Comparison of ENCODE assay signal across 24 cellular contexts in genomic region chr14:75402867-75403413, GRCh38. TPM values are rescaled to one million over a fixed set of nuclear protein-coding genes. Genes with fewer than 3 reads are reported as not detected.
A peak's percentile ranks its signal among the peaks of the same experiment; 100 is the strongest.
DNase-seq lines count a peak whose midpoint lies in the region; ATAC-seq, FAIRE-seq and TF ChIP-seq lines count a peak whose summit lies in the region.
"Had no signal": no experiment of that assay in that cellular context is flagged by ENCODE, and none has a peak within 500 bp of the region (broad histone marks: within the 10 kb centered on the region; RNA-seq: fewer than 3 reads in every experiment).

No MANE protein-coding gene starts in this region.

- no peak overlapping the region for H3K56ac ChIP-seq in H1 (replicated peaks; ENCODE audit: insufficient read length, low read depth, low read length)

- H3K27ac Mint-ChIP-seq in GM23338: no peak overlapping the region

- peaks cover 3% of the 10 kb centered on the region; the same call in 2 of the 3 replicates for H3K9me3 Mint-ChIP-seq in GM23338

- H3K27me3 Mint-ChIP-seq in GM23338 (ENCODE audit: insufficient read depth, low read depth, poor library complexity): peaks cover 1% of the 10 kb centered on the region
- H3K27me3 Mint-ChIP-seq: IgD-negative memory B cell had no signal

- H4K91ac ChIP-seq in H1 (replicated peaks; ENCODE audit: insufficient read length, low read length): no peak overlapping the region

- H2BK120ac ChIP-seq in H1 (replicated peaks; ENCODE audit: low read depth, low read length): no peak overlapping the region

- 0 out of 2 replicates have a peak overlapping the region, but pooled peaks have one; percentile 48 for H2BK15ac ChIP-seq in H1 (ENCODE audit: low read length)

- WGBS in H1 (ENCODE audit: extremely low coverage in 1 of 2, insufficient coverage in 1 of 2, insufficient read length in 1 of 2, insufficient replicate concordance in 2 of 2, low coverage in 1 of 2, low lambda C conversion rate in 2 of 2, missing lambda C conversion rate in 1 of 2), 2 experiments: 92% methylated on average over 3 of the region's 5 CpGs; no CpG with 5 or more reads in 1 of the 2 experiments

- TF ChIP-seq EP300 in H1 (IDR thresholded peaks at IDR 0.05; ENCODE audit: borderline replicate concordance in 1 of 2, low read depth in 2 of 2, low read length in 2 of 2): no peak

- no peaks in the 10 kb centered on the region for H3K79me1 ChIP-seq in H1 (ENCODE audit: low read depth, low read length)

- ATAC-seq in GM23338: no peak
- ATAC-seq in GM21576 (IDR thresholded peaks at IDR 0.05; ENCODE audit: unreplicated experiment): no peak
- ATAC-seq: PC-3 had no signal

- H3K27ac ChIP-seq in GM23338 (ENCODE audit: low read depth): no peak overlapping the region
- H3K27ac ChIP-seq in H1 (ENCODE audit: low read depth, low read length): no peak overlapping the region
- H3K27ac ChIP-seq in Karpas-422 (ENCODE audit: low read length): no peak overlapping the region

- H2BK12ac ChIP-seq in H1 (ENCODE audit: low read depth, low read length): no peak overlapping the region

- H2BK5ac ChIP-seq in H1 (ENCODE audit: low read depth, low read length): no peak overlapping the region

- H3K14ac ChIP-seq in H1 (ENCODE audit: insufficient read length): no peak overlapping the region

- no peak overlapping the region for H3K4ac ChIP-seq in H1 (replicated peaks; ENCODE audit: insufficient read length, low read depth, low read length)

- CTCF ChIA-PET in H1 (lab: Charles Lee; ENCODE audit: partially characterized antibody): interaction anchor here (0.8 kb wide), 1 partner anchor 11 kb away, joined by 3 read pairs; no protein-coding TSS in a partner anchor

- no peaks in the 10 kb centered on the region for H3K79me2 ChIP-seq in GM23338 (replicated peaks; ENCODE audit: insufficient read depth)
- no peaks in the 10 kb centered on the region for H3K79me2 ChIP-seq in H1 (ENCODE audit: control insufficient read depth in 1 of 2, insufficient read depth in 2 of 2, low read length in 2 of 2)
- H3K79me2 ChIP-seq in Karpas-422 (ENCODE audit: low read length): no peaks in the 10 kb centered on the region

- peaks cover 10% of the 10 kb centered on the region; the same call in 1 of the 2 replicates for H3K4me1 ChIP-seq in GM23338 (ENCODE audit: insufficient read depth)
- peaks cover 0 to 5% (median 0%) of the 10 kb centered on the region in 4 experiments; a peak in 3 of 7 replicates for H3K4me1 ChIP-seq in H1 (replicated peaks in 1 of 4; ENCODE audit: control insufficient read depth in 3 of 4, insufficient read depth in 4 of 4, low read length in 3 of 4)
- no peaks in the 10 kb centered on the region for H3K4me1 ChIP-seq in Karpas-422 (ENCODE audit: low read length)
- H3K4me1 ChIP-seq: HAP-1 had no signal

- FAIRE-seq in H1 (lab: Jason Lieb, UNC) (no peak), frontal cortex (lab: Jason Lieb, UNC) (no peak)
- FAIRE-seq: GM12892, GM18507 had no signal

- H3K9ac ChIP-seq in H1 (replicated peaks in 1 of 4; ENCODE audit: extremely low read depth in 1 of 4, low read depth in 3 of 4, low read length in 3 of 4) (no peak overlapping the region), Karpas-422 (ENCODE audit: low read length) (no peak overlapping the region)
- H3K9ac ChIP-seq: SK-N-SH had no signal

- no peak for TF ChIP-seq RAD21 in H1 (IDR thresholded peaks at IDR 0.05 in 1 of 2, conservative IDR thresholded peaks at IDR 0.05 in 1 of 2; ENCODE audit: low read depth in 2 of 2, low read length in 2 of 2)

- H3K36me3 ChIP-seq in GM23338 (ENCODE audit: insufficient read depth): no peaks in the 10 kb centered on the region
- H3K36me3 ChIP-seq in H1 (ENCODE audit: control insufficient read depth in 2 of 4, insufficient read depth in 4 of 4, low read length in 3 of 4): no peaks in the 10 kb centered on the region
- H3K36me3 ChIP-seq in Karpas-422 (ENCODE audit: insufficient read depth, low read length): no peaks in the 10 kb centered on the region
- H3K36me3 ChIP-seq: HAP-1 had no signal

- no peaks in the 10 kb centered on the region for H4K20me1 ChIP-seq in GM23338 (replicated peaks; ENCODE audit: insufficient read depth)
- no peaks in the 10 kb centered on the region for H4K20me1 ChIP-seq in H1 (replicated peaks in 1 of 2; ENCODE audit: control insufficient read depth in 1 of 2, insufficient read depth in 2 of 2, low read length in 2 of 2)
- no peaks in the 10 kb centered on the region for H4K20me1 ChIP-seq in Karpas-422 (ENCODE audit: insufficient read depth, low read depth, low read length)

- H3K23me2 ChIP-seq in H1 (ENCODE audit: low read depth, low read length): no peaks in the 10 kb centered on the region

- no peak overlapping the region for H3K18ac ChIP-seq in H1 (ENCODE audit: extremely low read depth, low read length)

- H3K27me3 ChIP-seq in GM23338 (ENCODE audit: insufficient read depth): no peaks in the 10 kb centered on the region
- peaks cover 0 to 2% (median under 1%) of the 10 kb centered on the region in 4 experiments; a peak in 1 of 7 replicates for H3K27me3 ChIP-seq in H1 (replicated peaks in 1 of 4; ENCODE audit: control insufficient read depth in 3 of 4, extremely low read depth in 1 of 4, insufficient read depth in 3 of 4, low read length in 3 of 4)
- no peaks in the 10 kb centered on the region; the same call in 1 of the 2 replicates for H3K27me3 ChIP-seq in Karpas-422 (ENCODE audit: low read length)

- no peaks in the 10 kb centered on the region for H3K36me3 Mint-ChIP-seq in GM23338 (ENCODE audit: low read depth)
- H3K36me3 Mint-ChIP-seq: IgD-negative memory B cell had no signal

- no peak overlapping the region for H3K23ac ChIP-seq in H1 (ENCODE audit: insufficient read length)

- POLR2A ChIA-PET in H1 (lab: Charles Lee; ENCODE audit: partially characterized antibody): interaction anchor here (0.7 kb wide), 1 partner anchor 27 kb away, joined by 3 read pairs; no protein-coding TSS in a partner anchor

- peaks cover 12% of the 10 kb centered on the region for H3K4me1 Mint-ChIP-seq in GM23338
- H3K4me1 Mint-ChIP-seq: IgD-negative memory B cell had no signal

- H4K5ac ChIP-seq in H1 (ENCODE audit: insufficient read length, low read depth, low read length): no peak overlapping the region

- H2BK20ac ChIP-seq in H1 (ENCODE audit: low read length): no peak overlapping the region

- H4K8ac ChIP-seq in H1 (ENCODE audit: extremely low read depth, insufficient read depth, low read length): no peak overlapping the region

- no peak overlapping the region for H3K4me3 Mint-ChIP-seq in GM23338
- H3K4me3 Mint-ChIP-seq: IgD-negative memory B cell had no signal

- no peaks in the 10 kb centered on the region for H3F3A ChIP-seq in GM23338 (replicated peaks; ENCODE audit: low read depth)

- H3K9me2 ChIP-seq in GM23338 (ENCODE audit: insufficient read depth) (no peaks in the 10 kb centered on the region), Karpas-422 (replicated peaks; ENCODE audit: insufficient read depth, low read length) (no peaks in the 10 kb centered on the region)
- H3K9me2 ChIP-seq: SK-N-SH had no signal

- no peak for TF ChIP-seq CTCF in GM23338 (conservative IDR thresholded peaks at IDR 0.05; ENCODE audit: low read depth in 2 of 2)
- TF ChIP-seq CTCF in NB4 (IDR thresholded peaks at IDR 0.05; ENCODE audit: low read depth, low read length): no peak
- no peak for TF ChIP-seq CTCF in H1 (IDR thresholded peaks at IDR 0.05; ENCODE audit: control extremely low read depth in 1 of 3, insufficient read depth in 1 of 3, low read depth in 1 of 3, low read length in 3 of 3)

- H2AFZ ChIP-seq in GM23338 (no peak overlapping the region), H1 (ENCODE audit: low read length) (no peak overlapping the region), Karpas-422 (ENCODE audit: low read length) (no peak overlapping the region)

- H3K4me3 ChIP-seq in GM23338 (no peak overlapping the region), NB4 (ENCODE audit: low read depth, low read length) (no peak overlapping the region), H1 (ENCODE audit: extremely low read depth in 1 of 4, insufficient read depth in 2 of 4, low read depth in 3 of 4, low read length in 4 of 4) (no peak overlapping the region), Karpas-422 (ENCODE audit: low read length) (no peak overlapping the region)
- H3K4me3 ChIP-seq: HAP-1 had no signal

- DNase-seq in CD1c-positive myeloid dendritic cell (ENCODE audit: extremely low spot score): peak; percentile 22
- DNase-seq in GM23338 (ENCODE audit: low spot score): peak; percentile 39
- DNase-seq in NB4 (ENCODE audit: low read depth): peak; percentile 36
- DNase-seq in H1 (ENCODE audit: low read depth in 1 of 2, low spot score in 2 of 2): peak in 1 of 2 experiments; percentile 19
- no peak for DNase-seq in frontal cortex (ENCODE audit: low spot score in 2 of 2)
- DNase-seq in NCI-H524 treated with DMSO at 0.1 percent for 48 hours (lab: John Stamatoyannopoulos, UW): no peak
- DNase-seq in Karpas-422: no peak
- DNase-seq: ACHN, EL, NCI-H1048, NCI-H1436, NCI-H1930, NCI-H774, PC-3, RPMI8226, SHP77 treated with DMSO at 0.1 percent for 48 hours, SK-N-SH, T-helper 1 cell, T-helper 9 cell had no signal

- TF ChIP-seq POLR2A in NB4 (IDR thresholded peaks at IDR 0.05; ENCODE audit: extremely low read depth, insufficient read length) (no peak), H1 (IDR thresholded peaks at IDR 0.05; ENCODE audit: control extremely low read depth in 1 of 2, low read depth in 2 of 2, low read length in 2 of 2) (no peak)

- H3K9me3 ChIP-seq in H1 (ENCODE audit: insufficient read depth in 2 of 2, low read depth in 1 of 2, low read length in 1 of 2) (0 out of 4 replicates have a peak, but pooled peaks cover 0 to 7% of the 10 kb centered on the region in 2 experiments), Karpas-422 (ENCODE audit: low read length) (no peaks in the 10 kb centered on the region)
- H3K9me3 ChIP-seq: HAP-1, SK-N-SH had no signal

- 0 out of 2 replicates have a peak overlapping the region, but pooled peaks have one; percentile 65 for H2AK5ac ChIP-seq in H1 (ENCODE audit: low read depth, low read length)

- H3K4me2 ChIP-seq in GM23338 (no peak overlapping the region), H1 (ENCODE audit: insufficient read depth in 1 of 2, low read depth in 2 of 2, low read length in 2 of 2) (no peak overlapping the region), Karpas-422 (ENCODE audit: low read depth, low read length, poor library complexity, severe bottlenecking) (no peak overlapping the region)
- H3K4me2 ChIP-seq: SK-N-SH had no signal

RNA-seq across cellular contexts. Expression of gene JDP2, which starts 24.9 kb away (rescaled TPM):
- total RNA-seq in GM23338 (2014; rRNA removed; shearing (Covaris generic)): 38.9 and 46.4 TPM in 2 replicates
- 12.5 and 13.3 TPM in 2 replicates for polyA plus RNA-seq in GM23338 (2016; fragmentation: Nextera tagmentation; extraction: Ambion mirVana)
- total RNA-seq in H1 (2021; fragmentation: NEBNext Ultra II Directional; extraction: Animal tissue kit (Norgen Biotek cat#: 25700)): 23.6 and 27.2 TPM in 2 replicates
- polyA plus RNA-seq in H1 (2011; rRNA removed): 8.9 and 18.8 TPM in 2 replicates
- 23.2 TPM for polyA plus RNA-seq in H1 (2011; cell fraction: cytosol; rRNA removed)
- 20.9 TPM for polyA plus RNA-seq in H1 (2011; cell fraction: nucleus; rRNA removed)
- 13.7 to 19.6 TPM (median 17.7 TPM) in 4 replicates for polyA plus RNA-seq in H1 (2012, experiment 1 of 2)
- 14.8 TPM for polyA plus RNA-seq in H1 (2012, experiment 2 of 2)
- polyA plus RNA-seq in H1 (2013, experiment 1 of 2): 14.4 TPM
- 14.1 TPM for polyA plus RNA-seq in H1 (2013, experiment 2 of 2)
- 3.8 and 4.9 TPM in 2 replicates for polyA minus RNA-seq in H1 (2011; rRNA and poly(A)+ RNA removed)
- 19.7 TPM for polyA minus RNA-seq in H1 (2011; cell fraction: cytosol; rRNA and poly(A)+ RNA removed)
- polyA minus RNA-seq in H1 (2011; cell fraction: nucleus; rRNA and poly(A)+ RNA removed): 10.3 TPM
- total RNA-seq in frontal cortex: 5.3 TPM
- 8.4 and 15.7 TPM in 2 replicates for total RNA-seq in Karpas-422 (2014; rRNA removed; shearing (Covaris generic); ENCODE audit: low replicate concordance)

Comparison
In these comparisons a context has a peak if more than half of its experiments do, and no peak if none do; other contexts are left out.
1. DNase-seq: peak in CD1c-positive myeloid dendritic cell (single experiment), GM23338 (single experiment) and NB4 (single experiment); none in frontal cortex (0 of 2), NCI-H524 treated with DMSO at 0.1 percent for 48 hours (single experiment) and Karpas-422 (single experiment).